ENCODE assay signal across 19 cellular contexts in genomic region chr1:66557157-66557556, GRCh38. TPM values are rescaled to one million over a fixed set of nuclear protein-coding genes. Genes with fewer than 3 reads are reported as not detected.
DNase-seq lines count a peak whose midpoint lies in the region; ATAC-seq and TF ChIP-seq lines count a peak whose summit lies in the region.
"Had no signal": no experiment of that assay in that cellular context is flagged by ENCODE, and none has a peak within 500 bp of the region (broad histone marks: within the 10 kb centered on the region; RNA-seq: fewer than 3 reads in every experiment).

No MANE protein-coding gene starts in this region.

- H3K27me3 Mint-ChIP-seq in activated CD4-positive, alpha-beta memory T cell treated with anti-CD3 and anti-CD28 coated beads for 36 hours = peaks cover 6% of the 10 kb centered on the region

- TF ChIP-seq CTCF in AG04449 (IDR thresholded peaks at IDR 0.05; ENCODE audit: insufficient read depth, low read length, missing control alignments) = no peak
- no peak for TF ChIP-seq CTCF in fibroblast of the aortic adventitia (IDR thresholded peaks at IDR 0.05; ENCODE audit: insufficient read depth, low read length)
- TF ChIP-seq CTCF in GM20000 (IDR thresholded peaks at IDR 0.05; ENCODE audit: extremely low read depth, missing control alignments) = no peak

- ATAC-seq in SK-N-SH treated with all-trans-retinoic acid at 6 μM for 48 hours = peak; percentile 65
- ATAC-seq: CD8-positive, alpha-beta T cell; Panc1 had no signal

- H3K4me1 Mint-ChIP-seq in activated CD4-positive, alpha-beta memory T cell treated with anti-CD3 and anti-CD28 coated beads for 36 hours (ENCODE audit: low read depth) = no peaks in the 10 kb centered on the region
- H3K4me1 Mint-ChIP-seq: B cell had no signal

- H3K4me3 ChIP-seq in AG04449 (ENCODE audit: low read depth, low read length) (no peak overlapping the region), fibroblast of the aortic adventitia (ENCODE audit: low read depth, low read length) (no peak overlapping the region)
- H3K4me3 ChIP-seq: MG63 had no signal

- intact Hi-C loops in activated CD4-positive, alpha-beta memory T cell treated with anti-CD3 and anti-CD28 coated beads for 36 hours (cut with micrococcal nuclease) = no loop called here

- DNase-seq in AG04449 (ENCODE audit: low read depth, low spot score) (peak; percentile 44), GM04504 (ENCODE audit: low read depth) (peak; percentile 72), fibroblast of the aortic adventitia (ENCODE audit: low read depth) (peak; percentile 35), GM20000 (ENCODE audit: low spot score) (no peak), mesenteric fat pad (ENCODE audit: low spot score) (no peak), HuH-7 (ENCODE audit: low spot score) (no peak)
- DNase-seq in activated CD4-positive, alpha-beta memory T cell treated with anti-CD3 and anti-CD28 coated beads for 36 hours = no peak
- DNase-seq: CD8-positive, alpha-beta T cell; DND-41; MG63; NCI-H1092 treated with DMSO at 0.1 percent for 48 hours; NCI-H187; NCI-H2171; NCI-H510A; NCI-H82; Right ventricle myocardium superior had no signal

- H3K36me3 Mint-ChIP-seq in activated CD4-positive, alpha-beta memory T cell treated with anti-CD3 and anti-CD28 coated beads for 36 hours = no peaks in the 10 kb centered on the region
- H3K36me3 Mint-ChIP-seq: CD8-positive, alpha-beta T cell had no signal

- POLR2A ChIA-PET in AG04449 (lab: Yijun Ruan, JAX) = no interaction called here
- POLR2A ChIA-PET in activated CD4-positive, alpha-beta memory T cell treated with anti-CD3 and anti-CD28 coated beads for 36 hours (lab: Charles Lee) = no interaction called here

- no peak overlapping the region for H3K4me3 Mint-ChIP-seq in activated CD4-positive, alpha-beta memory T cell treated with anti-CD3 and anti-CD28 coated beads for 36 hours
- H3K4me3 Mint-ChIP-seq: B cell; CD8-positive, alpha-beta T cell had no signal

- H3K9me3 Mint-ChIP-seq in activated CD4-positive, alpha-beta memory T cell treated with anti-CD3 and anti-CD28 coated beads for 36 hours = no peaks in the 10 kb centered on the region
- H3K9me3 Mint-ChIP-seq: CD8-positive, alpha-beta T cell had no signal

- H3K27ac Mint-ChIP-seq in activated CD4-positive, alpha-beta memory T cell treated with anti-CD3 and anti-CD28 coated beads for 36 hours = no peak overlapping the region
- H3K27ac Mint-ChIP-seq: B cell; CD8-positive, alpha-beta T cell had no signal

- CTCF ChIA-PET in AG04449 (lab: Yijun Ruan, JAX) = interaction anchor here (1.3 to 1.9 kb wide), 3 partner anchors 12 to 314 kb away, joined by 3 to 9 read pairs (median 5); no protein-coding TSS in a partner anchor
- CTCF ChIA-PET in activated CD4-positive, alpha-beta memory T cell treated with anti-CD3 and anti-CD28 coated beads for 36 hours (lab: Charles Lee) = no interaction called here

TF ChIP-seq in SK-N-SH treated with all-trans-retinoic acid at 6 μM for 48 hours, 23 proteins besides CTCF, POLR2A, EP300 and RAD21:
- TF ChIP-seq BACH2 (CRISPR knock-in tag; IDR thresholded peaks at IDR 0.05; ENCODE audit: borderline replicate concordance) (no peak), TCF4 (CRISPR knock-in tag; IDR thresholded peaks at IDR 0.05; ENCODE audit: borderline replicate concordance) (no peak), OSR1 (CRISPR knock-in tag; IDR thresholded peaks at IDR 0.05) (no peak), ESRRG (CRISPR knock-in tag; IDR thresholded peaks at IDR 0.05) (no peak), TSHZ2 (CRISPR knock-in tag; IDR thresholded peaks at IDR 0.05) (no peak), ZNF8 (CRISPR knock-in tag; IDR thresholded peaks at IDR 0.05) (no peak), PPARA (CRISPR knock-in tag; IDR thresholded peaks at IDR 0.05; ENCODE audit: borderline replicate concordance) (no peak), ARNTL (CRISPR knock-in tag; IDR thresholded peaks at IDR 0.05; ENCODE audit: borderline replicate concordance, low read depth) (no peak), CSRNP3 (CRISPR knock-in tag; IDR thresholded peaks at IDR 0.05) (no peak), ZFP30 (CRISPR knock-in tag; IDR thresholded peaks at IDR 0.05) (peak; percentile 7; the same call in 1 of the 2 replicates), CSDC2 (CRISPR knock-in tag; IDR thresholded peaks at IDR 0.05) (no peak), ZC3H10 (CRISPR knock-in tag; IDR thresholded peaks at IDR 0.05) (peak; percentile 49; the same call in 1 of the 2 replicates), ISL1 (CRISPR knock-in tag; IDR thresholded peaks at IDR 0.05) (peak; percentile 95), TOX (CRISPR knock-in tag; IDR thresholded peaks at IDR 0.05; ENCODE audit: borderline replicate concordance) (no peak), ZNF70 (CRISPR knock-in tag; IDR thresholded peaks at IDR 0.05) (no peak)
- TF ChIP-seq, protein P1, sequence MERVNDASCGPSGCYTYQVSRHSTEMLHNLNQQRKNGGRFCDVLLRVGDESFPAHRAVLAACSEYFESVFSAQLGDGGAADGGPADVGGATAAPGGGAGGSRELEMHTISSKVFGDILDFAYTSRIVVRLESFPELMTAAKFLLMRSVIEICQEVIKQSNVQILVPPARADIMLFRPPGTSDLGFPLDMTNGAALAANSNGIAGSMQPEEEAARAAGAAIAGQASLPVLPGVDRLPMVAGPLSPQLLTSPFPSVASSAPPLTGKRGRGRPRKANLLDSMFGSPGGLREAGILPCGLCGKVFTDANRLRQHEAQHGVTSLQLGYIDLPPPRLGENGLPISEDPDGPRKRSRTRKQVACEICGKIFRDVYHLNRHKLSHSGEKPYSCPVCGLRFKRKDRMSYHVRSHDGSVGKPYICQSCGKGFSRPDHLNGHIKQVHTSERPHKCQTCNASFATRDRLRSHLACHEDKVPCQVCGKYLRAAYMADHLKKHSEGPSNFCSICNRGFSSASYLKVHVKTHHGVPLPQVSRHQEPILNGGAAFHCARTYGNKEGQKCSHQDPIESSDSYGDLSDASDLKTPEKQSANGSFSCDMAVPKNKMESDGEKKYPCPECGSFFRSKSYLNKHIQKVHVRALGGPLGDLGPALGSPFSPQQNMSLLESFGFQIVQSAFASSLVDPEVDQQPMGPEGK (CRISPR knock-in tag; IDR thresholded peaks at IDR 0.05; ENCODE audit: borderline replicate concordance) = peak; percentile 44; the same call in 1 of the 2 replicates

RNA-seq across cellular contexts. Expression of gene SGIP1, which starts 23.2 kb away (rescaled TPM):
- total RNA-seq in fibroblast of the aortic adventitia (ENCODE audit: low replicate concordance) (2.1 and 21.1 TPM in 2 replicates), mesenteric fat pad (4.2 TPM)
- total RNA-seq in activated CD4-positive, alpha-beta memory T cell treated with anti-CD3 and anti-CD28 coated beads for 36 hours = under 1 TPM in 1 of 2 experiments, not detected in 1; 0.05 TPM
- total RNA-seq: B cell; CD8-positive, alpha-beta T cell had no signal

Comparison
In these comparisons a context has a peak if more than half of its experiments do, and no peak if none do; other contexts are left out.
1. DNase-seq: peak in AG04449 (single experiment), GM04504 (single experiment) and fibroblast of the aortic adventitia (single experiment); none in activated CD4-positive, alpha-beta memory T cell treated with anti-CD3 and anti-CD28 coated beads for 36 hours (single experiment), GM20000 (single experiment), mesenteric fat pad (single experiment) and HuH-7 (single experiment).